8 cellular contexts compared by ENCODE assay signal in genomic region chr19:27792576-27793127, GRCh38.
A peak's percentile ranks its signal among the peaks of the same experiment; 100 is the strongest.
DNase-seq lines count a peak whose midpoint lies in the region; ATAC-seq and TF ChIP-seq lines count a peak whose summit lies in the region.

No MANE protein-coding gene starts in this region.

- H3K9me3 ChIP-seq in adrenal gland (replicated peaks in 1 of 3) = no peaks in the 10 kb centered on the region
- H3K9me3 ChIP-seq in right lobe of liver = no peaks in the 10 kb centered on the region
- no peaks in the 10 kb centered on the region for H3K9me3 ChIP-seq in tibial artery

- peaks cover 54% of the 10 kb centered on the region for H3K36me3 Mint-ChIP-seq in activated T-cell treated with anti-CD3 and anti-CD28 coated beads, Interleukin-2, amount 50 U/mL, for 24 hours (ENCODE audit: low read depth)

- peak overlapping the region; percentile 96 for H3K27ac Mint-ChIP-seq in activated T-cell treated with anti-CD3 and anti-CD28 coated beads, Interleukin-2, amount 50 U/mL, for 24 hours

- TF ChIP-seq POLR2A in adrenal gland (IDR thresholded peaks at IDR 0.05) (no peak), right lobe of liver (IDR thresholded peaks at IDR 0.05) (no peak)

- peaks cover 3% of the 10 kb centered on the region for H3K9me3 Mint-ChIP-seq in activated T-cell treated with anti-CD3 and anti-CD28 coated beads, Interleukin-2, amount 50 U/mL, for 24 hours

- H3K4me3 ChIP-seq in adrenal gland (peak overlapping the region in 3 of 4 donors; percentile 33 to 85 (median 72)), right lobe of liver (peak overlapping the region; percentile 91 to 93 (median 91)), tibial artery (peak overlapping the region; percentile 64 to 88)

- intact Hi-C loops in adrenal gland (cut with DNase I) = no loop called here
- intact Hi-C loops in right lobe of liver (cut with DNase I) = no loop called here
- intact Hi-C loops in tibial artery (cut with DNase I; ENCODE audit: low total_unique reads) = no loop called here

- TF ChIP-seq CTCF in adrenal gland (IDR thresholded peaks at IDR 0.05) = no peak
- no peak for TF ChIP-seq CTCF in right lobe of liver (IDR thresholded peaks at IDR 0.05)
- TF ChIP-seq CTCF in tibial artery (IDR thresholded peaks at IDR 0.05) = no peak

- ATAC-seq in right lobe of liver = no peak
- no peak for ATAC-seq in HG02840 (IDR thresholded peaks at IDR 0.05; ENCODE audit: low FRiP score, unreplicated experiment)

- no peaks in the 10 kb centered on the region for H3K27me3 Mint-ChIP-seq in activated T-cell treated with anti-CD3 and anti-CD28 coated beads, Interleukin-2, amount 50 U/mL, for 24 hours

- H3K4me1 Mint-ChIP-seq in activated T-cell treated with anti-CD3 and anti-CD28 coated beads, Interleukin-2, amount 50 U/mL, for 24 hours (ENCODE audit: low read depth) = peaks cover 33% of the 10 kb centered on the region

- peak overlapping the region; percentile 93 for H3K4me3 Mint-ChIP-seq in activated T-cell treated with anti-CD3 and anti-CD28 coated beads, Interleukin-2, amount 50 U/mL, for 24 hours

- H3K4me1 ChIP-seq in adrenal gland (replicated peaks in 1 of 2) (peaks cover 15 to 25% of the 10 kb centered on the region in 2 donors), right lobe of liver (peaks cover 0 to 11% (median 3%) of the 10 kb centered on the region in 4 donors), tibial artery (peaks cover 0 to 29% (median 20%) of the 10 kb centered on the region in 4 donors)

- H3K36me3 ChIP-seq in adrenal gland (replicated peaks in 1 of 2) (no peaks in the 10 kb centered on the region), right lobe of liver (no peaks in the 10 kb centered on the region), tibial artery (peaks cover 0 to 2% (median 0%) of the 10 kb centered on the region in 3 donors)

- peak overlapping the region; percentile 29 to 91 (median 77) for H3K27ac ChIP-seq in adrenal gland
- peak overlapping the region in 2 of 3 donors; percentile 7 to 79 for H3K27ac ChIP-seq in right lobe of liver
- peak overlapping the region; percentile 86 to 90 for H3K27ac ChIP-seq in tibial artery

- H3K27me3 ChIP-seq in adrenal gland = no peaks in the 10 kb centered on the region
- no peaks in the 10 kb centered on the region for H3K27me3 ChIP-seq in right lobe of liver
- H3K27me3 ChIP-seq in tibial artery = no peaks in the 10 kb centered on the region

- 12 to 18% (median 14%) methylated on average over 6 of the region's 6 CpGs for WGBS in adrenal gland, 4 donors
- WGBS in right lobe of liver (ENCODE audit: insufficient coverage, low coverage, low lambda C conversion rate, missing lambda C conversion rate) = 19% methylated on average over 6 of the region's 6 CpGs

- DNase-seq in activated T-cell treated with anti-CD3 and anti-CD28 coated beads, Interleukin-2, amount 50 U/mL, for 24 hours = no peak
- no peak for DNase-seq in activated T-cell treated with anti-CD3 and anti-CD28 coated beads, Interleukin-2, amount 50 U/mL, for 48 hours
- DNase-seq in adrenal gland (no peak), right lobe of liver (no peak), tibial artery (no peak), NCI-H748 (lab: John Stamatoyannopoulos, UW; ENCODE audit: unreplicated experiment) (no peak), putamen (ENCODE audit: low spot score) (no peak)
